In genomic region chr16:81602792-81603191, GRCh38 we compare ENCODE assay signal across 16 cellular contexts.
DNase-seq lines count a peak whose midpoint lies in the region; ATAC-seq and TF ChIP-seq lines count a peak whose summit lies in the region.
"Had no signal": no experiment of that assay in that cellular context is flagged by ENCODE, and none has a peak within 500 bp of the region (broad histone marks: within the 10 kb centered on the region; RNA-seq: fewer than 3 reads in every experiment).

No MANE protein-coding gene starts in this region.

- H3K9me3 ChIP-seq in HEK293 (ENCODE audit: control insufficient read depth, insufficient read depth, low read depth, low read length) (no peaks in the 10 kb centered on the region), neural cell (ENCODE audit: low read length) (no peaks in the 10 kb centered on the region), vagina (no peaks in the 10 kb centered on the region), BE2C (no peaks in the 10 kb centered on the region)
- H3K9me3 ChIP-seq: BLaER1, MG63 had no signal

- no peak overlapping the region for H3K4me3 ChIP-seq in HEK293 (ENCODE audit: low read depth, low read length)
- H3K4me3 ChIP-seq in neural cell (ENCODE audit: low read length), result peak overlapping the region; percentile 28
- H3K4me3 ChIP-seq in vagina, result no peak overlapping the region
- no peak overlapping the region for H3K4me3 ChIP-seq in BE2C (ENCODE audit: low read depth, low read length)
- H3K4me3 ChIP-seq: BLaER1, GM12878, MG63 had no signal

- no peak for TF ChIP-seq CTCF in HEK293 (tag by site-specific recombination; IDR thresholded peaks at IDR 0.05)
- TF ChIP-seq CTCF in chondrocyte (IDR thresholded peaks at IDR 0.05), result no peak
- TF ChIP-seq CTCF in neural cell (IDR thresholded peaks at IDR 0.05; ENCODE audit: poor library complexity, severe bottlenecking), result no peak
- no peak for TF ChIP-seq CTCF in vagina (IDR thresholded peaks at IDR 0.05)
- no peak for TF ChIP-seq CTCF in BE2C (IDR thresholded peaks at IDR 0.05; ENCODE audit: low read depth, low read length)

- H3K36me3 Mint-ChIP-seq in chondrocyte (ENCODE audit: low read depth), result no peaks in the 10 kb centered on the region

- peak overlapping the region; percentile 63 for H3K9ac ChIP-seq in neural cell (ENCODE audit: low read length)
- H3K9ac ChIP-seq: BLaER1, KMS-11 had no signal

- H3K27ac ChIP-seq in HEK293 (ENCODE audit: extremely low read depth, low read depth, low read length), result no peak overlapping the region
- peak overlapping the region; percentile 88 for H3K27ac ChIP-seq in neural cell (ENCODE audit: low read length)
- H3K27ac ChIP-seq in vagina, result peak overlapping the region; percentile 86
- H3K27ac ChIP-seq: BLaER1, KMS-11 had no signal

- no peaks in the 10 kb centered on the region for H3K9me3 Mint-ChIP-seq in chondrocyte (ENCODE audit: low read depth)

- no peaks in the 10 kb centered on the region for H4K20me1 ChIP-seq in neural cell (ENCODE audit: insufficient read depth)

- no peak for TF ChIP-seq RAD21 in neural cell (conservative IDR thresholded peaks at IDR 0.05)

- POLR2A ChIA-PET in HEK293 (lab: Yijun Ruan, JAX), result no interaction called here

- CTCF ChIA-PET in HEK293 (lab: Yijun Ruan, JAX), result no interaction called here

- no peaks in the 10 kb centered on the region for H3K9me2 ChIP-seq in neural cell (ENCODE audit: insufficient read depth, low read length)

- no peak for TF ChIP-seq POLR2A in vagina (IDR thresholded peaks at IDR 0.05)

- DNase-seq in chondrocyte (ENCODE audit: low spot score) (no peak), vagina (ENCODE audit: extremely low spot score in 2 of 2) (no peak), BE2C (no peak), Right ventricle myocardium superior (no peak)
- DNase-seq in activated CD8-positive, alpha-beta memory T cell treated with anti-CD3 and anti-CD28 coated beads, Interleukin-2, amount 50 U/mL, for 48 hours, result no peak
- DNase-seq: COR-L47, DMS53, MG63, NCI-H187 treated with DMSO at 0.1 percent for 48 hours, NCI-H2171 treated with DMSO at 0.1 percent for 48 hours, NCI-H510A treated with DMSO at 0.1 percent for 48 hours had no signal

- no peak for TF ChIP-seq EP300 in neural cell (conservative IDR thresholded peaks at IDR 0.05; ENCODE audit: poor library complexity, severe bottlenecking)

- H3K79me2 ChIP-seq in neural cell (replicated peaks; ENCODE audit: insufficient read depth, low read length), result peaks cover 36% of the 10 kb centered on the region

- H3F3A ChIP-seq in neural cell (ENCODE audit: insufficient read depth, low read length, poor library complexity, severe bottlenecking), result no peaks in the 10 kb centered on the region

- ATAC-seq in Right ventricle myocardium superior (ENCODE audit: poor library complexity), result no peak
- ATAC-seq: GM12878 had no signal

- H2AFZ ChIP-seq in neural cell (ENCODE audit: low read depth, low read length), result no peak overlapping the region

- H3K4me2 ChIP-seq in neural cell (ENCODE audit: low read length), result no peak overlapping the region
- H3K4me2 ChIP-seq: BLaER1, KMS-11 had no signal

- peaks cover 64% of the 10 kb centered on the region for H3K4me1 Mint-ChIP-seq in chondrocyte (ENCODE audit: low read depth)

- intact Hi-C loops in vagina (cut with DNase I), result no loop called here
- intact Hi-C loops in Right ventricle myocardium superior (cut with DNase I), result no loop called here

- H3K36me3 ChIP-seq in HEK293 (ENCODE audit: control insufficient read depth in 2 of 2, insufficient read depth in 1 of 2, low read length in 2 of 2), result peaks cover 0 to 6% of the 10 kb centered on the region in 2 experiments; a peak in 1 of 3 replicates
- H3K36me3 ChIP-seq in neural cell (ENCODE audit: insufficient read depth, low read length), result peaks cover 5% of the 10 kb centered on the region
- H3K36me3 ChIP-seq in vagina, result no peaks in the 10 kb centered on the region
- H3K36me3 ChIP-seq in BE2C, result peaks cover 1% of the 10 kb centered on the region; the same call in 1 of the 2 replicates
- H3K36me3 ChIP-seq: MG63 had no signal

- H3K4me1 ChIP-seq in HEK293 (ENCODE audit: control insufficient read depth, insufficient read depth, low read length), result peaks cover 7% of the 10 kb centered on the region; the same call in 1 of the 2 replicates
- peaks cover 59% of the 10 kb centered on the region for H3K4me1 ChIP-seq in vagina
- no peaks in the 10 kb centered on the region for H3K4me1 ChIP-seq in BE2C

- H3K27me3 Mint-ChIP-seq in chondrocyte (ENCODE audit: low read depth), result no peaks in the 10 kb centered on the region

- H3K27me3 ChIP-seq in neural cell (ENCODE audit: insufficient read depth, low read depth, low read length) (no peaks in the 10 kb centered on the region), vagina (no peaks in the 10 kb centered on the region), BE2C (no peaks in the 10 kb centered on the region)
- H3K27me3 ChIP-seq: BLaER1, MG63 had no signal

- H3K27ac Mint-ChIP-seq in chondrocyte (ENCODE audit: unreplicated experiment), result peak overlapping the region; percentile 80

- H3K4me3 Mint-ChIP-seq in chondrocyte (ENCODE audit: unreplicated experiment), result no peak overlapping the region

TF ChIP-seq in HEK293, 187 proteins besides CTCF, POLR2A, EP300 and RAD21:
- TF ChIP-seq ZNF121 (tag by site-specific recombination; IDR thresholded peaks at IDR 0.05) (0 out of 2 replicates have a peak, but pooled peaks have one; percentile 43), ZBTB7A (tag by site-specific recombination; IDR thresholded peaks at IDR 0.05; ENCODE audit: low read depth) (no peak)

TF ChIP-seq in neural cell, 6 proteins besides CTCF, POLR2A, EP300 and RAD21:
- TF ChIP-seq EZH2 (IDR thresholded peaks at IDR 0.05; ENCODE audit: borderline replicate concordance, insufficient read depth, low read length, poor library complexity, severe bottlenecking), result no peak
- no peak for TF ChIP-seq MXI1 (conservative IDR thresholded peaks at IDR 0.05; ENCODE audit: poor library complexity, severe bottlenecking)
- no peak for TF ChIP-seq SMC3 (conservative IDR thresholded peaks at IDR 0.05; ENCODE audit: poor library complexity)
- TF ChIP-seq POLR2AphosphoS5 (IDR thresholded peaks at IDR 0.05), result no peak
- TF ChIP-seq REST (IDR thresholded peaks at IDR 0.05; ENCODE audit: borderline replicate concordance), result no peak
- TF ChIP-seq TAF1 (IDR thresholded peaks at IDR 0.05; ENCODE audit: low read depth), result no peak
